ENCODE assay signal across 26 cellular contexts in genomic region chr10:12909836-12910185, GRCh38.
DNase-seq lines count a peak whose midpoint lies in the region; ATAC-seq and TF ChIP-seq lines count a peak whose summit lies in the region.
"Had no signal": no experiment of that assay in that cellular context is flagged by ENCODE, and none has a peak within 500 bp of the region (broad histone marks: within the 10 kb centered on the region; RNA-seq: fewer than 3 reads in every experiment).

No MANE protein-coding gene starts in this region.

- no peaks in the 10 kb centered on the region for H3K36me3 ChIP-seq in testis (ENCODE audit: low read depth, missing control alignments)
- H3K36me3 ChIP-seq: BLaER1, neural progenitor cell had no signal

- TF ChIP-seq CTCF in testis (IDR thresholded peaks at IDR 0.05): no peak

- peak; percentile 0 for DNase-seq in ELR (ENCODE audit: low read depth)
- peak; percentile 4 for DNase-seq in SW480 (ENCODE audit: low spot score)
- DNase-seq in left kidney (ENCODE audit: low read depth, low spot score): peak; percentile 81
- peak; percentile 58 for DNase-seq in testis
- DNase-seq in NCI-H1694 (lab: John Stamatoyannopoulos, UW): no peak
- DNase-seq: ACHN; activated CD4-positive, alpha-beta T cell treated with anti-CD3 and anti-CD28 coated beads, Interleukin-2, amount 50 U/mL, for 1 hour; activated CD8-positive, alpha-beta memory T cell treated with anti-CD3 and anti-CD28 coated beads, Interleukin-2, amount 10 ng/mL, durations not matched to agents 7 days and 5 days; activated naive CD8-positive, alpha-beta T cell treated with anti-CD3 and anti-CD28 coated beads for 36 hours; DMS79 treated with DMSO at 0.1 percent for 48 hours; dorsolateral prefrontal cortex; foreskin fibroblast; left ventricle myocardium superior; NCI-H1417 treated with DMSO at 0.1 percent for 48 hours; NCI-H2107; OCI-M1; SHP77; stimulated activated naive CD8-positive, alpha-beta T cell treated with anti-CD3 and anti-CD28 coated beads, Interleukin-15, amount 100 ng/mL, for 72 hours had no signal

- ATAC-seq in HG02885 (IDR thresholded peaks at IDR 0.05; ENCODE audit: poor library complexity, unreplicated experiment) (no peak), GM21515 (IDR thresholded peaks at IDR 0.05; ENCODE audit: unreplicated experiment) (no peak), HG02623 (IDR thresholded peaks at IDR 0.05; ENCODE audit: unreplicated experiment) (no peak)
- ATAC-seq: activated CD8-positive, alpha-beta memory T cell treated with anti-CD3 and anti-CD28 coated beads, Interleukin-2, amount 10 ng/mL, durations not matched to agents 7 days and 5 days; GM12878; left ventricle myocardium superior; stimulated activated naive CD8-positive, alpha-beta T cell treated with anti-CD3 and anti-CD28 coated beads, Interleukin-15, amount 100 ng/mL, for 72 hours; WTC11 had no signal

- no peaks in the 10 kb centered on the region for H3K4me1 ChIP-seq in testis
- H3K4me1 ChIP-seq: BLaER1, Caco-2, neural progenitor cell had no signal

- peak overlapping the region in 1 of 2 donors; percentile 19 for H3K27ac ChIP-seq in testis
- H3K27ac ChIP-seq: BLaER1, neural progenitor cell had no signal

- no peaks in the 10 kb centered on the region for H3K9me3 ChIP-seq in testis
- H3K9me3 ChIP-seq: BLaER1 had no signal

- no peak for TF ChIP-seq POLR2A in testis (IDR thresholded peaks at IDR 0.05)

- no peak overlapping the region for H3K4me3 ChIP-seq in testis
- H3K4me3 ChIP-seq: BLaER1, dorsolateral prefrontal cortex, GM12878, neural progenitor cell had no signal

- WGBS in testis, 2 donors: 62 to 81% methylated on average over 3 of the region's 3 CpGs

- intact Hi-C loops in testis (cut with DNase I; ENCODE audit: low total_unique reads): no loop called here

- H3K27me3 ChIP-seq in testis: no peaks in the 10 kb centered on the region
- H3K27me3 ChIP-seq: BLaER1, dorsolateral prefrontal cortex, neural progenitor cell had no signal
